11 cellular contexts compared by ENCODE assay signal in genomic region chr20:41087777-41088176, GRCh38.
"Had no signal": no experiment of that assay in that cellular context is flagged by ENCODE, and none has a peak within 500 bp of the region (broad histone marks: within the 10 kb centered on the region; RNA-seq: fewer than 3 reads in every experiment).

No MANE protein-coding gene starts in this region.

- H3K4me1 ChIP-seq: ascending aorta, right atrium auricular region, tibial nerve had no signal

- H3K9me3 ChIP-seq: ascending aorta, neutrophil, right atrium auricular region, tibial nerve had no signal

- H3K4me3 ChIP-seq: ascending aorta, right atrium auricular region, skin epidermis, tibial nerve had no signal

- DNase-seq: activated CD4-positive, alpha-beta T cell treated with anti-CD3 and anti-CD28 coated beads, Interleukin-2, amount 50 U/mL, for 4 hours; activated CD4-positive, CD25-positive, alpha-beta regulatory T cell treated with anti-CD3 and anti-CD28 coated beads, Interleukin-2, amount 50 U/mL, for 72 hours; activated gamma-delta T cell treated with Interleukin-2 at 50 U/mL for 16 hours; activated T-cell treated with anti-CD3 and anti-CD28 coated beads, Interleukin-2, amount 50 U/mL, for 48 hours; naive B cell had no signal

- H3K4me3 Mint-ChIP-seq: naive B cell had no signal

- ATAC-seq: esophagus mucosa had no signal

- H3K27ac ChIP-seq: ascending aorta, neutrophil, right atrium auricular region, skin epidermis, tibial nerve had no signal

- H3K27me3 Mint-ChIP-seq: naive B cell had no signal

- H3K27me3 ChIP-seq: ascending aorta, neutrophil, right atrium auricular region, tibial nerve had no signal

- H3K9me3 Mint-ChIP-seq: naive B cell had no signal
